In genomic region chr1:165857046-165857801, GRCh38 we compare ENCODE assay signal across 1 cellular context.
TF ChIP-seq lines count a peak whose summit lies in the region.

No MANE protein-coding gene starts in this region.

TF ChIP-seq in GM12878, 131 proteins besides CTCF, POLR2A, EP300 and RAD21 (continued from another document):
- TF ChIP-seq RBBP5 (conservative IDR thresholded peaks at IDR 0.05) = no peak
- no peak for TF ChIP-seq ZNF384 (IDR thresholded peaks at IDR 0.05; ENCODE audit: borderline replicate concordance, low read depth, low read length)
- TF ChIP-seq ATF7 (IDR thresholded peaks at IDR 0.05; ENCODE audit: low read depth) = no peak
- no peak for TF ChIP-seq POLR2AphosphoS5 (IDR thresholded peaks at IDR 0.05; ENCODE audit: low read length)
- TF ChIP-seq CUX1 (IDR thresholded peaks at IDR 0.05; ENCODE audit: insufficient replicate concordance, low read depth, low read length) = no peak
- TF ChIP-seq E2F8 (IDR thresholded peaks at IDR 0.05; ENCODE audit: low read depth, partially characterized antibody) = no peak
- no peak for TF ChIP-seq EED (IDR thresholded peaks at IDR 0.05; ENCODE audit: low read depth)
- no peak for TF ChIP-seq NKRF (conservative IDR thresholded peaks at IDR 0.05)
- TF ChIP-seq NR2F1 (conservative IDR thresholded peaks at IDR 0.05) = peak; percentile 76
- no peak for TF ChIP-seq ZNF622 (IDR thresholded peaks at IDR 0.05)
- no peak for TF ChIP-seq CEBPZ (IDR thresholded peaks at IDR 0.05; ENCODE audit: low read depth, low read length)
TF ChIP-seq in GM12878: peak in this region for 16.
